26 cellular contexts compared by ENCODE assay signal in genomic region chr5:34847056-34847455, GRCh38.
"Had no signal": no experiment of that assay in that cellular context is flagged by ENCODE, and none has a peak within 500 bp of the region (broad histone marks: within the 10 kb centered on the region; RNA-seq: fewer than 3 reads in every experiment).

No MANE protein-coding gene starts in this region.

- H3K36me3 ChIP-seq: brain microvascular endothelial cell, Peyer's patch, SJSA1 had no signal

- ATAC-seq: activated CD8-positive, alpha-beta T cell treated with anti-CD3 and anti-CD28 coated beads for 36 hours; PC-3 had no signal

- H3K27me3 ChIP-seq: brain microvascular endothelial cell, Peyer's patch, SJSA1 had no signal

- H3K9me3 ChIP-seq: Peyer's patch, SJSA1, SK-N-SH had no signal

- DNase-seq: activated B cell treated with CpG ODN at 0.5 μM for 24 hours; activated CD4-positive, alpha-beta T cell treated with anti-CD3 and anti-CD28 coated beads for 48 hours; activated CD4-positive, alpha-beta T cell treated with anti-CD3 and anti-CD28 coated beads, Interleukin-2, amount 50 U/mL, for 4 hours; activated CD4-positive, CD25-positive, alpha-beta regulatory T cell treated with anti-CD3 and anti-CD28 coated beads, Interleukin-2, amount 50 U/mL, for 72 hours; activated CD8-positive, alpha-beta T cell treated with anti-CD3 and anti-CD28 coated beads for 36 hours; activated gamma-delta T cell treated with Interleukin-2 at 50 U/mL for 16 hours; activated naive CD4-positive, alpha-beta T cell treated with anti-CD3 and anti-CD28 coated beads for 36 hours; activated T-cell treated with anti-CD3 and anti-CD28 coated beads, Interleukin-2, amount 50 U/mL, for 24 hours; aorta; brain microvascular endothelial cell; central memory CD4-positive, alpha-beta T cell; NCI-H1105; NCI-H1417 treated with DMSO at 0.1 percent for 48 hours; NCI-H1694; NCI-H1930; NCI-H2081 treated with DMSO at 0.1 percent for 48 hours; NCI-H2171; NCI-H510A; NCI-H69; NK-92 treated with Interleukin-12 subunit alpha and Interleukin-12 subunit beta, amount 100 ng/mL, for 24 hours; PC-3; Peyer's patch; RPMI8226; SHP77 treated with DMSO at 0.1 percent for 48 hours; SK-N-SH had no signal

- H3K4me1 ChIP-seq: Peyer's patch, SJSA1 had no signal

- H3K4me3 ChIP-seq: Peyer's patch, SJSA1 had no signal

- H3K9ac ChIP-seq: SK-N-SH had no signal

- H3K27ac ChIP-seq: brain microvascular endothelial cell, Peyer's patch, SJSA1 had no signal

- H3K4me2 ChIP-seq: SK-N-SH had no signal
